ENCODE assay signal across 8 cellular contexts in the genomic region with DNA sequence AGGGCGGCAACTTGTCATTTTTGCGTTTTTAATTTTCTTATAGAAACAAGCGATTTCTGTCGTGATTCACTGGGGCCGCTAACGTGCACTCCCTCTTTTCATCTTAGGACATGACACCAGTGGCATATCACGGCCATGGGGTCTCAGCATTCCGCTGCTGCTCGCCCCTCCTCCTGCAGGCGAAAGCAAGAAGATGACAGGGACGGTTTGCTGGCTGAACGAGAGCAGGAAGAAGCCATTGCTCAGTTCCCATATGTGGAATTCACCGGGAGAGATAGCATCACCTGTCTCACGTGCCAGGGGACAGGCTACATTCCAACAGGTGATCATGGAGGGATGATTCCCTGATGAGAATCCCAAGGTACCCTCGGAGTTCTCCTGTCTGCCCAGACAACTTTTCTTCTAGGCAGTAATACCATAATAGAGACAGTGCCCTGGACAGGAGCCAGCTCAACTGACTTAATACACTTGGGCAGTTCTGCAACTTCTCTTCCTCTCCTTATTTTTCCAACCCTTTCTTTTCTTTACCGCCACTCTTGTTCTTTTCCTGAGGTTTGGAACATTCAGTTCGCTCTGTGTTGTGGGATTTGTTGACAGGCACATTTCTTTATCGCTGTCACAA. TPM values are rescaled to one million over a fixed set of nuclear protein-coding genes. Genes with fewer than 3 reads are reported as not detected.
DNase-seq lines count a peak whose midpoint lies in the region; ATAC-seq lines count a peak whose summit lies in the region.

No MANE protein-coding gene starts in this region.

- H3K27ac ChIP-seq in Karpas-422 (ENCODE audit: low read length): 0 out of 2 replicates have a peak overlapping the region, but pooled peaks have one; percentile 27

- peak overlapping the region; percentile 92 for H3K9ac ChIP-seq in Karpas-422 (ENCODE audit: low read length)

- H2AFZ ChIP-seq in Karpas-422 (ENCODE audit: low read length): peak overlapping the region; percentile 99

- peaks cover 28% of the 10 kb centered on the region for H3K4me1 Mint-ChIP-seq in activated naive CD8-positive, alpha-beta T cell (ENCODE audit: low read depth)

- H4K20me1 ChIP-seq in Karpas-422 (ENCODE audit: insufficient read depth, low read depth, low read length): no peaks in the 10 kb centered on the region

- H3K4me2 ChIP-seq in Karpas-422 (ENCODE audit: low read depth, low read length, poor library complexity, severe bottlenecking): peak overlapping the region; percentile 77

- peaks cover 7% of the 10 kb centered on the region; the same call in 1 of the 2 replicates for H3K36me3 ChIP-seq in Karpas-422 (ENCODE audit: insufficient read depth, low read length)

- ATAC-seq in GM18520 (IDR thresholded peaks at IDR 0.05; ENCODE audit: unreplicated experiment) (no peak), GM18907 (IDR thresholded peaks at IDR 0.05; ENCODE audit: unreplicated experiment) (no peak), HG03139 (IDR thresholded peaks at IDR 0.05; ENCODE audit: unreplicated experiment) (no peak)

- H3K79me2 ChIP-seq in Karpas-422 (ENCODE audit: low read length): peaks cover 12% of the 10 kb centered on the region

- no peaks in the 10 kb centered on the region for H3K9me3 ChIP-seq in Karpas-422 (ENCODE audit: low read length)

- H3K4me3 ChIP-seq in Karpas-422 (ENCODE audit: low read length): peak overlapping the region; percentile 92

- peak overlapping the region; percentile 23 for H3K27ac Mint-ChIP-seq in activated naive CD8-positive, alpha-beta T cell

- peak; percentile 42 for DNase-seq in ELR (ENCODE audit: low read depth)
- DNase-seq in Karpas-422: peak; percentile 55
- peak; percentile 41 for DNase-seq in iPS-NIHi7 (ENCODE audit: extremely low spot score)
- DNase-seq in stimulated activated CD8-positive, alpha-beta memory T cell treated with anti-CD3 and anti-CD28 coated beads, Interleukin-4, amount 100 ng/mL, for 48 hours: peak; percentile 44

- H3K27me3 ChIP-seq in Karpas-422 (ENCODE audit: low read length): no peaks in the 10 kb centered on the region

- peaks cover 5% of the 10 kb centered on the region for H3K36me3 Mint-ChIP-seq in activated naive CD8-positive, alpha-beta T cell

- no peaks in the 10 kb centered on the region for H3K9me2 ChIP-seq in Karpas-422 (replicated peaks; ENCODE audit: insufficient read depth, low read length)

- peak overlapping the region; percentile 98 for H3K4me3 Mint-ChIP-seq in activated naive CD8-positive, alpha-beta T cell

- H3K4me1 ChIP-seq in Karpas-422 (ENCODE audit: low read length): peaks cover 29% of the 10 kb centered on the region

- no peaks in the 10 kb centered on the region for H3K9me3 Mint-ChIP-seq in activated naive CD8-positive, alpha-beta T cell (ENCODE audit: low read depth)

- peaks cover 8% of the 10 kb centered on the region for H3K27me3 Mint-ChIP-seq in activated naive CD8-positive, alpha-beta T cell

RNA-seq across cellular contexts. Expression of gene TMEM106C, which starts 0.8 kb away (rescaled TPM):
- total RNA-seq in Karpas-422 (2014; rRNA removed; shearing (Covaris generic); ENCODE audit: low replicate concordance): 95.6 and 127 TPM in 2 replicates

RNA-seq across cellular contexts. Expression of gene COL2A1, which starts 40.1 kb away (rescaled TPM):
- not detected in 2 replicates for total RNA-seq in Karpas-422 (2014; rRNA removed; shearing (Covaris generic); ENCODE audit: low replicate concordance)

RNA-seq across cellular contexts. Expression of gene VDR, which starts 59.4 kb away (rescaled TPM):
- not detected in 2 replicates for total RNA-seq in Karpas-422 (2014; rRNA removed; shearing (Covaris generic); ENCODE audit: low replicate concordance)
